ENCODE assay signal across 26 cellular contexts in the genomic region with DNA sequence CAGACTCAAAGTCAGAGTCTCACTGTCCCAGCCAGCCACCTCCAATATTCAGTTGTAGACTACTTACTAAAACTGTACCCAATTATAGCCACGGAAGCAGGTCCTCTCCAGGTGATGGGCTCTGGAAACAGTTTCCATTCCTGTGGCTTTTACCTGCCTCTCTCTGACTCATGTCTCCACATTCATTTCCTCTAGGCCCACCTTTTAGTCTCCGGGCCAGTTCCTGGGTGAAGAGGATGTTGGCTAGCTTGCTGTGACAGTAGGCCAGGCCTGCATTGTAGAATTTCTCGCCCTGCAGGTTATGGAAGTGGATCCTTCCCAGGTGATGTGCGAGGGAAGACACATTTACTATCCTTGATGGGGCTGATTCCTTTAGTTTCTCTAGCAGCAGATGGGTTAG. TPM values are rescaled to one million over a fixed set of nuclear protein-coding genes. Genes with fewer than 3 reads are reported as not detected.
DNase-seq lines count a peak whose midpoint lies in the region; ATAC-seq, FAIRE-seq and TF ChIP-seq lines count a peak whose summit lies in the region.
"Had no signal": no experiment of that assay in that cellular context is flagged by ENCODE, and none has a peak within 500 bp of the region (broad histone marks: within the 10 kb centered on the region; RNA-seq: fewer than 3 reads in every experiment).

No MANE protein-coding gene starts in this region.

- no peak overlapping the region for H3K9ac ChIP-seq in HepG2 (ENCODE audit: insufficient read depth, low read depth, low read length)
- H3K9ac ChIP-seq: BLaER1 treated with 17β-estradiol and CSF1 and Interleukin-3, amounts not matched to agents 10 nM and 100 nM had no signal

- H3K27ac Mint-ChIP-seq in activated T-cell treated with anti-CD3 and anti-CD28 coated beads, Interleukin-2, amount 50 U/mL, for 24 hours = peak overlapping the region; percentile 61
- H3K27ac Mint-ChIP-seq in activated T-helper 2 cell treated with anti-CD3 and anti-CD28 coated beads, Interferon-gamma antibody, Interleukin-2, Interleukin-4, amounts not matched to agents 10 μg/mL and 5 μg/mL and 100 μg/mL, durations not matched to agents 14 hours and 24 hours and 36 hours = peak overlapping the region; percentile 7
- H3K27ac Mint-ChIP-seq in activated T-helper 17 cell treated with anti-CD3 and anti-CD28 coated beads, Interleukin-2, amount 50 U/mL, for 72 hours = no peak overlapping the region
- H3K27ac Mint-ChIP-seq: CD4-positive, alpha-beta T cell had no signal

- no peak for ATAC-seq in activated T-helper 17 cell treated with anti-CD3 and anti-CD28 coated beads, Interleukin-2, amount 50 U/mL, for 72 hours (replicated peaks)
- no peak for ATAC-seq in HepG2

- no peaks in the 10 kb centered on the region for H3K9me3 Mint-ChIP-seq in activated T-cell treated with anti-CD3 and anti-CD28 coated beads, Interleukin-2, amount 50 U/mL, for 24 hours
- H3K9me3 Mint-ChIP-seq in activated T-helper 2 cell treated with anti-CD3 and anti-CD28 coated beads, Interferon-gamma antibody, Interleukin-2, Interleukin-4, amounts not matched to agents 10 μg/mL and 5 μg/mL and 100 μg/mL, durations not matched to agents 14 hours and 24 hours and 36 hours = no peaks in the 10 kb centered on the region
- H3K9me3 Mint-ChIP-seq in activated T-helper 17 cell treated with anti-CD3 and anti-CD28 coated beads, Interleukin-2, amount 50 U/mL, for 72 hours = no peaks in the 10 kb centered on the region
- H3K9me3 Mint-ChIP-seq: CD4-positive, alpha-beta T cell had no signal

- FAIRE-seq in HTR-8/SVneo (lab: Jason Lieb, UNC) (peak; percentile 54), HepG2 (lab: Jason Lieb, UNC) (no peak)
- FAIRE-seq: A204.1, D721Med, GM19239, H1, RCC 7860 had no signal

- TF ChIP-seq CTCF in osteoblast (IDR thresholded peaks at IDR 0.05; ENCODE audit: extremely low read depth, low read depth, low read length) (no peak), HepG2 (CRISPR knock-in tag; IDR thresholded peaks at IDR 0.05) (no peak), right atrium auricular region (IDR thresholded peaks at IDR 0.05) (no peak)

- H3K27me3 ChIP-seq in osteoblast (ENCODE audit: insufficient read depth, low read length) (no peaks in the 10 kb centered on the region), HepG2 (ENCODE audit: control insufficient read depth in 1 of 2, insufficient read depth in 2 of 2, low read length in 2 of 2) (no peaks in the 10 kb centered on the region; a peak in 1 of 5 replicates), right atrium auricular region (no peaks in the 10 kb centered on the region)
- H3K27me3 ChIP-seq: BLaER1 treated with 17β-estradiol and CSF1 and Interleukin-3, amounts not matched to agents 10 nM and 100 nM had no signal

- H3K36me3 Mint-ChIP-seq in activated T-cell treated with anti-CD3 and anti-CD28 coated beads, Interleukin-2, amount 50 U/mL, for 24 hours (ENCODE audit: low read depth) = peaks cover 95% of the 10 kb centered on the region
- H3K36me3 Mint-ChIP-seq in activated T-helper 2 cell treated with anti-CD3 and anti-CD28 coated beads, Interferon-gamma antibody, Interleukin-2, Interleukin-4, amounts not matched to agents 10 μg/mL and 5 μg/mL and 100 μg/mL, durations not matched to agents 14 hours and 24 hours and 36 hours (ENCODE audit: low read depth) = peaks cover 83% of the 10 kb centered on the region
- peaks cover 89% of the 10 kb centered on the region for H3K36me3 Mint-ChIP-seq in activated T-helper 17 cell treated with anti-CD3 and anti-CD28 coated beads, Interleukin-2, amount 50 U/mL, for 72 hours (ENCODE audit: low read depth)

- H3K4me2 ChIP-seq in osteoblast (ENCODE audit: insufficient read depth, low read length) (no peak overlapping the region), HepG2 (ENCODE audit: low read depth, low read length) (no peak overlapping the region)
- H3K4me2 ChIP-seq: BLaER1 treated with 17β-estradiol and CSF1 and Interleukin-3, amounts not matched to agents 10 nM and 100 nM had no signal

- peaks cover 58% of the 10 kb centered on the region for H3K79me2 ChIP-seq in osteoblast (ENCODE audit: insufficient read depth, low read length)
- peaks cover 31% of the 10 kb centered on the region for H3K79me2 ChIP-seq in HepG2 (ENCODE audit: insufficient read depth, low read length)

- H3K4me1 ChIP-seq in osteoblast (ENCODE audit: insufficient read depth, low read length) = peaks cover 16% of the 10 kb centered on the region
- H3K4me1 ChIP-seq in HepG2 (ENCODE audit: insufficient read depth, low read length) = peaks cover 16% of the 10 kb centered on the region
- peaks cover 0 to 9% of the 10 kb centered on the region in 2 donors for H3K4me1 ChIP-seq in right atrium auricular region

- H3K9me3 ChIP-seq in osteoblast (ENCODE audit: low read depth, low read length) (no peaks in the 10 kb centered on the region), HepG2 (ENCODE audit: low read length) (no peaks in the 10 kb centered on the region), right atrium auricular region (no peaks in the 10 kb centered on the region)
- H3K9me3 ChIP-seq: BLaER1 treated with 17β-estradiol and CSF1 and Interleukin-3, amounts not matched to agents 10 nM and 100 nM had no signal

- no TSS peak for BruUV-seq in HepG2 (replicated peaks; lab: Mats Ljungman, UMichigan)

- H4K20me1 ChIP-seq in osteoblast (ENCODE audit: insufficient read depth, low read length) (peaks cover 7% of the 10 kb centered on the region), HepG2 (ENCODE audit: insufficient read depth, low read length) (peaks cover 3% of the 10 kb centered on the region)

- intact Hi-C loops in activated T-helper 2 cell treated with anti-CD3 and anti-CD28 coated beads, Interferon-gamma antibody, Interleukin-2, Interleukin-4, amounts not matched to agents 10 μg/mL and 5 μg/mL and 100 μg/mL, durations not matched to agents 14 hours and 24 hours and 36 hours (cut with micrococcal nuclease) = loop anchor here (10.0 kb wide), 1 partner anchor 525 kb away; no protein-coding TSS in a partner anchor
- intact Hi-C loops in HepG2 (cut with micrococcal nuclease; ENCODE audit: unreplicated experiment) = no loop called here

- TF ChIP-seq EP300 in HepG2 (IDR thresholded peaks at IDR 0.05; ENCODE audit: low read depth in 2 of 2, low read length in 2 of 2) = no peak
- TF ChIP-seq EP300 in HepG2 (CRISPR knock-in tag; IDR thresholded peaks at IDR 0.05; ENCODE audit: borderline replicate concordance) = no peak

- H3K27me3 Mint-ChIP-seq in activated T-cell treated with anti-CD3 and anti-CD28 coated beads, Interleukin-2, amount 50 U/mL, for 24 hours = no peaks in the 10 kb centered on the region
- no peaks in the 10 kb centered on the region for H3K27me3 Mint-ChIP-seq in activated T-helper 2 cell treated with anti-CD3 and anti-CD28 coated beads, Interferon-gamma antibody, Interleukin-2, Interleukin-4, amounts not matched to agents 10 μg/mL and 5 μg/mL and 100 μg/mL, durations not matched to agents 14 hours and 24 hours and 36 hours (ENCODE audit: low read depth)
- no peaks in the 10 kb centered on the region for H3K27me3 Mint-ChIP-seq in activated T-helper 17 cell treated with anti-CD3 and anti-CD28 coated beads, Interleukin-2, amount 50 U/mL, for 72 hours
- H3K27me3 Mint-ChIP-seq: CD4-positive, alpha-beta T cell had no signal

- H3K27ac ChIP-seq in osteoblast (ENCODE audit: low read depth, low read length) (no peak overlapping the region), HepG2 (ENCODE audit: extremely low read length, insufficient read depth, low read length) (no peak overlapping the region), right atrium auricular region (no peak overlapping the region)
- H3K27ac ChIP-seq: BLaER1 treated with 17β-estradiol and CSF1 and Interleukin-3, amounts not matched to agents 10 nM and 100 nM had no signal

- H2AFZ ChIP-seq in osteoblast (ENCODE audit: low read length) (no peak overlapping the region), HepG2 (ENCODE audit: low read length) (no peak overlapping the region)

- H3K36me3 ChIP-seq in osteoblast (ENCODE audit: insufficient read depth, low read length) (peaks cover 58% of the 10 kb centered on the region), HepG2 (replicated peaks in 1 of 2; ENCODE audit: control insufficient read depth in 1 of 2, insufficient read depth in 2 of 2, low read length in 2 of 2) (peaks cover 20 to 72% of the 10 kb centered on the region in 2 experiments), right atrium auricular region (peaks cover 31% of the 10 kb centered on the region)

- TF ChIP-seq POLR2A in HepG2 (IDR thresholded peaks at IDR 0.05; ENCODE audit: insufficient read depth in 1 of 2, low read depth in 2 of 2, low read length in 2 of 2) = no peak

- no peak overlapping the region for H3K4me3 Mint-ChIP-seq in activated T-cell treated with anti-CD3 and anti-CD28 coated beads, Interleukin-2, amount 50 U/mL, for 24 hours
- H3K4me3 Mint-ChIP-seq in activated T-helper 2 cell treated with anti-CD3 and anti-CD28 coated beads, Interferon-gamma antibody, Interleukin-2, Interleukin-4, amounts not matched to agents 10 μg/mL and 5 μg/mL and 100 μg/mL, durations not matched to agents 14 hours and 24 hours and 36 hours (ENCODE audit: low read depth) = no peak overlapping the region
- no peak overlapping the region for H3K4me3 Mint-ChIP-seq in activated T-helper 17 cell treated with anti-CD3 and anti-CD28 coated beads, Interleukin-2, amount 50 U/mL, for 72 hours
- H3K4me3 Mint-ChIP-seq: CD4-positive, alpha-beta T cell had no signal

- H3K4me3 ChIP-seq in osteoblast (ENCODE audit: insufficient read depth, low read length) (no peak overlapping the region), HepG2 (replicated peaks in 1 of 3; ENCODE audit: insufficient read depth in 1 of 3, low read depth in 2 of 3, low read length in 3 of 3) (no peak overlapping the region), right atrium auricular region (no peak overlapping the region)
- H3K4me3 ChIP-seq: BLaER1 treated with 17β-estradiol and CSF1 and Interleukin-3, amounts not matched to agents 10 nM and 100 nM had no signal

- in situ Hi-C loops in HepG2 (cut with HindIII; ENCODE audit: extremely low pct_ligation_motif_present, low pct_unique_long_range_greater_than_20kb) = no loop called here

- TF ChIP-seq RAD21 in HepG2 (CRISPR knock-in tag; IDR thresholded peaks at IDR 0.05) = no peak

- POLR2A ChIA-PET in HepG2 (lab: Yijun Ruan, JAX) = no interaction called here

- H3K4me1 Mint-ChIP-seq in activated T-cell treated with anti-CD3 and anti-CD28 coated beads, Interleukin-2, amount 50 U/mL, for 24 hours (ENCODE audit: low read depth) = peaks cover 25% of the 10 kb centered on the region
- H3K4me1 Mint-ChIP-seq in activated T-helper 2 cell treated with anti-CD3 and anti-CD28 coated beads, Interferon-gamma antibody, Interleukin-2, Interleukin-4, amounts not matched to agents 10 μg/mL and 5 μg/mL and 100 μg/mL, durations not matched to agents 14 hours and 24 hours and 36 hours (ENCODE audit: low read depth) = peaks cover 36% of the 10 kb centered on the region
- peaks cover 11% of the 10 kb centered on the region for H3K4me1 Mint-ChIP-seq in activated T-helper 17 cell treated with anti-CD3 and anti-CD28 coated beads, Interleukin-2, amount 50 U/mL, for 72 hours

- WGBS in HepG2 (ENCODE audit: low lambda C conversion rate) = 97% methylated on average over 4 of the region's 4 CpGs

- no peak for DNase-seq in activated T-cell treated with anti-CD3 and anti-CD28 coated beads, Interleukin-2, amount 50 U/mL, for 24 hours
- no peak for DNase-seq in activated T-cell treated with anti-CD3 and anti-CD28 coated beads, Interleukin-2, amount 50 U/mL, for 48 hours
- DNase-seq in HTR-8/SVneo (ENCODE audit: insufficient read length, low spot score) (no peak), osteoblast (ENCODE audit: insufficient read length, low spot score, missing footprints) (peak; percentile 3), HepG2 (ENCODE audit: low spot score) (no peak), right atrium auricular region (ENCODE audit: low spot score) (no peak)
- no peak for DNase-seq in activated T-helper 2 cell treated with anti-CD3 and anti-CD28 coated beads, Interferon-gamma antibody, Interleukin-2, Interleukin-4, amounts not matched to agents 10 μg/mL and 5 μg/mL and 100 μg/mL, durations not matched to agents 14 hours and 24 hours and 36 hours (ENCODE audit: low spot score)
- DNase-seq: AML-193; CD4-positive, alpha-beta T cell; HCEC 1CT; Karpas-422; NCI-H1092 treated with DMSO at 0.1 percent for 48 hours; NCI-H1436; NCI-H187; NCI-H2081 treated with DMSO at 0.1 percent for 48 hours; NCI-H2171; NCI-H226; NCI-H510A treated with DMSO at 0.1 percent for 48 hours; NCI-H748 treated with DMSO at 0.1 percent for 48 hours had no signal

- CTCF ChIA-PET in HepG2 (lab: Yijun Ruan, JAX; ENCODE audit: low intra/inter-chr PET ratio, low total read pairs) = no interaction called here

RNA-seq across cellular contexts. Expression of a gene that starts 5.6 kb away (rescaled TPM):
- 78.4 and 82.9 TPM in 2 replicates for total RNA-seq in activated T-helper 2 cell treated with anti-CD3 and anti-CD28 coated beads, Interferon-gamma antibody, Interleukin-2, Interleukin-4, amounts not matched to agents 10 μg/mL and 5 μg/mL and 100 μg/mL, durations not matched to agents 14 hours and 24 hours and 36 hours
- total RNA-seq in osteoblast = 138 and 143 TPM in 2 replicates
- 10 to 100 TPM; 40.3 to 44.6 TPM for total RNA-seq in activated T-helper 17 cell treated with anti-CD3 and anti-CD28 coated beads, Interleukin-2, amount 50 U/mL, for 72 hours
- total RNA-seq in HepG2 (2016; rRNA removed; fragmentation: Illumina TruSeq; extraction: Trizol) = 51.5 and 106 TPM in 2 replicates
- 50.9 and 57.5 TPM in 2 replicates for total RNA-seq in HepG2 (2016; cell fraction: cytosol; rRNA removed; fragmentation: Illumina TruSeq; extraction: Trizol; ENCODE audit: low read depth)
- total RNA-seq in HepG2 (2016; cell fraction: insoluble cytoplasmic fraction; rRNA removed; fragmentation: Illumina TruSeq; extraction: Trizol) = 46.6 and 104 TPM in 2 replicates
- total RNA-seq in HepG2 (2016; cell fraction: membrane; rRNA removed; fragmentation: Illumina TruSeq; extraction: Trizol) = 32.4 and 37.5 TPM in 2 replicates
- total RNA-seq in HepG2 (2016; cell fraction: nucleus; rRNA removed; fragmentation: Illumina TruSeq; extraction: Trizol) = 91.5 and 107 TPM in 2 replicates
- polyA plus RNA-seq in HepG2 (2011; rRNA removed) = 131 and 167 TPM in 2 replicates
- polyA plus RNA-seq in HepG2 (2011; cell fraction: cytosol; rRNA removed) = 69.3 and 131 TPM in 2 replicates
- polyA plus RNA-seq in HepG2 (2011; cell fraction: nucleus; rRNA removed) = 180 and 230 TPM in 2 replicates
- 88.1 and 114 TPM in 2 replicates for polyA plus RNA-seq in HepG2 (2012)
- polyA plus RNA-seq in HepG2 (2016; cell fraction: cytosol; fragmentation: Illumina TruSeq; extraction: Trizol; ENCODE audit: low read depth) = 4.9 TPM in 2 replicates
- 39.8 and 43.7 TPM in 2 replicates for polyA plus RNA-seq in HepG2 (2016; cell fraction: insoluble cytoplasmic fraction; fragmentation: Illumina TruSeq; extraction: Trizol; ENCODE audit: low read depth)
- 10.9 and 12.8 TPM in 2 replicates for polyA plus RNA-seq in HepG2 (2016; cell fraction: membrane; fragmentation: Illumina TruSeq; extraction: Trizol; ENCODE audit: low read depth)
- polyA plus RNA-seq in HepG2 (2016; cell fraction: nucleus; fragmentation: Illumina TruSeq; extraction: Trizol; ENCODE audit: insufficient read depth, low read depth) = 134 and 137 TPM in 2 replicates
- 150 and 285 TPM in 2 replicates for polyA minus RNA-seq in HepG2 (2011; rRNA and poly(A)+ RNA removed; ENCODE audit: low replicate concordance)
- 65.1 and 97.4 TPM in 2 replicates for polyA minus RNA-seq in HepG2 (2011; cell fraction: cytosol; rRNA and poly(A)+ RNA removed)
- 82.8 and 127 TPM in 2 replicates for polyA minus RNA-seq in HepG2 (2011; cell fraction: nucleus; rRNA and poly(A)+ RNA removed)
- total RNA-seq in right atrium auricular region = 10 to 100 TPM; 20.8 to 24.0 TPM

RNA-seq across cellular contexts. Expression of a gene that starts 11.7 kb away (rescaled TPM):
- total RNA-seq in activated T-helper 2 cell treated with anti-CD3 and anti-CD28 coated beads, Interferon-gamma antibody, Interleukin-2, Interleukin-4, amounts not matched to agents 10 μg/mL and 5 μg/mL and 100 μg/mL, durations not matched to agents 14 hours and 24 hours and 36 hours = not detected in 2 replicates
- 0.29 TPM in 1 of 2 replicates, not detected in the other for total RNA-seq in osteoblast
- not detected for total RNA-seq in activated T-helper 17 cell treated with anti-CD3 and anti-CD28 coated beads, Interleukin-2, amount 50 U/mL, for 72 hours
- total RNA-seq in HepG2 (2016; rRNA removed; fragmentation: Illumina TruSeq; extraction: Trizol) = 1.4 and 1.6 TPM in 2 replicates
- total RNA-seq in HepG2 (2016; cell fraction: cytosol; rRNA removed; fragmentation: Illumina TruSeq; extraction: Trizol; ENCODE audit: low read depth) = 0.97 and 1.7 TPM in 2 replicates
- total RNA-seq in HepG2 (2016; cell fraction: insoluble cytoplasmic fraction; rRNA removed; fragmentation: Illumina TruSeq; extraction: Trizol) = 1.2 and 1.4 TPM in 2 replicates
- 1.3 and 1.9 TPM in 2 replicates for total RNA-seq in HepG2 (2016; cell fraction: membrane; rRNA removed; fragmentation: Illumina TruSeq; extraction: Trizol)
- total RNA-seq in HepG2 (2016; cell fraction: nucleus; rRNA removed; fragmentation: Illumina TruSeq; extraction: Trizol) = 1.3 and 1.6 TPM in 2 replicates
- 2.1 and 2.6 TPM in 2 replicates for polyA plus RNA-seq in HepG2 (2011; rRNA removed)
- 1.8 and 2.9 TPM in 2 replicates for polyA plus RNA-seq in HepG2 (2011; cell fraction: cytosol; rRNA removed)
- 0.59 and 0.80 TPM in 2 replicates for polyA plus RNA-seq in HepG2 (2011; cell fraction: nucleus; rRNA removed)
- 3.1 and 3.8 TPM in 2 replicates for polyA plus RNA-seq in HepG2 (2012)
- polyA plus RNA-seq in HepG2 (2016; cell fraction: cytosol; fragmentation: Illumina TruSeq; extraction: Trizol; ENCODE audit: low read depth) = 1.7 and 2.0 TPM in 2 replicates
- polyA plus RNA-seq in HepG2 (2016; cell fraction: insoluble cytoplasmic fraction; fragmentation: Illumina TruSeq; extraction: Trizol; ENCODE audit: low read depth) = 1.0 and 1.3 TPM in 2 replicates
- polyA plus RNA-seq in HepG2 (2016; cell fraction: membrane; fragmentation: Illumina TruSeq; extraction: Trizol; ENCODE audit: low read depth) = 1.6 and 2.3 TPM in 2 replicates
- polyA plus RNA-seq in HepG2 (2016; cell fraction: nucleus; fragmentation: Illumina TruSeq; extraction: Trizol; ENCODE audit: insufficient read depth, low read depth) = 1.5 and 1.8 TPM in 2 replicates
- 0.07 and 3.1 TPM in 2 replicates for polyA minus RNA-seq in HepG2 (2011; rRNA and poly(A)+ RNA removed; ENCODE audit: low replicate concordance)
- polyA minus RNA-seq in HepG2 (2011; cell fraction: cytosol; rRNA and poly(A)+ RNA removed) = 0.49 TPM in 1 of 2 replicates, not detected in the other
- 1.0 and 1.4 TPM in 2 replicates for polyA minus RNA-seq in HepG2 (2011; cell fraction: nucleus; rRNA and poly(A)+ RNA removed)
- total RNA-seq in right atrium auricular region = not detected
- total RNA-seq: CD4-positive, alpha-beta T cell had no signal

RNA-seq across cellular contexts. Expression of a gene that starts 15.6 kb away (rescaled TPM):
- total RNA-seq in activated T-helper 2 cell treated with anti-CD3 and anti-CD28 coated beads, Interferon-gamma antibody, Interleukin-2, Interleukin-4, amounts not matched to agents 10 μg/mL and 5 μg/mL and 100 μg/mL, durations not matched to agents 14 hours and 24 hours and 36 hours = 73.7 and 75.4 TPM in 2 replicates
- 64.1 and 66.6 TPM in 2 replicates for total RNA-seq in osteoblast
- total RNA-seq in activated T-helper 17 cell treated with anti-CD3 and anti-CD28 coated beads, Interleukin-2, amount 50 U/mL, for 72 hours = 10 to 100 TPM; 29.3 to 68.1 TPM
- total RNA-seq in HepG2 (2016; rRNA removed; fragmentation: Illumina TruSeq; extraction: Trizol) = 93.4 and 103 TPM in 2 replicates
- 490 and 499 TPM in 2 replicates for total RNA-seq in HepG2 (2016; cell fraction: cytosol; rRNA removed; fragmentation: Illumina TruSeq; extraction: Trizol; ENCODE audit: low read depth)
- total RNA-seq in HepG2 (2016; cell fraction: insoluble cytoplasmic fraction; rRNA removed; fragmentation: Illumina TruSeq; extraction: Trizol) = 82.3 and 101 TPM in 2 replicates
- 431 and 454 TPM in 2 replicates for total RNA-seq in HepG2 (2016; cell fraction: membrane; rRNA removed; fragmentation: Illumina TruSeq; extraction: Trizol)
- 33.3 and 43.2 TPM in 2 replicates for total RNA-seq in HepG2 (2016; cell fraction: nucleus; rRNA removed; fragmentation: Illumina TruSeq; extraction: Trizol)
- 26.1 and 39.0 TPM in 2 replicates for polyA plus RNA-seq in HepG2 (2011; rRNA removed)
- 20.7 and 27.3 TPM in 2 replicates for polyA plus RNA-seq in HepG2 (2011; cell fraction: cytosol; rRNA removed)
- 9.5 and 12.2 TPM in 2 replicates for polyA plus RNA-seq in HepG2 (2011; cell fraction: nucleus; rRNA removed)
- polyA plus RNA-seq in HepG2 (2012) = 31.1 and 40.8 TPM in 2 replicates
- 700 and 745 TPM in 2 replicates for polyA plus RNA-seq in HepG2 (2016; cell fraction: cytosol; fragmentation: Illumina TruSeq; extraction: Trizol; ENCODE audit: low read depth)
- 92.1 and 96.4 TPM in 2 replicates for polyA plus RNA-seq in HepG2 (2016; cell fraction: insoluble cytoplasmic fraction; fragmentation: Illumina TruSeq; extraction: Trizol; ENCODE audit: low read depth)
- polyA plus RNA-seq in HepG2 (2016; cell fraction: membrane; fragmentation: Illumina TruSeq; extraction: Trizol; ENCODE audit: low read depth) = 412 and 438 TPM in 2 replicates
- 62.6 and 62.8 TPM in 2 replicates for polyA plus RNA-seq in HepG2 (2016; cell fraction: nucleus; fragmentation: Illumina TruSeq; extraction: Trizol; ENCODE audit: insufficient read depth, low read depth)
- 16.7 and 35.8 TPM in 2 replicates for polyA minus RNA-seq in HepG2 (2011; rRNA and poly(A)+ RNA removed; ENCODE audit: low replicate concordance)
- polyA minus RNA-seq in HepG2 (2011; cell fraction: cytosol; rRNA and poly(A)+ RNA removed) = 17.1 and 22.0 TPM in 2 replicates
- 25.4 and 25.8 TPM in 2 replicates for polyA minus RNA-seq in HepG2 (2011; cell fraction: nucleus; rRNA and poly(A)+ RNA removed)
- total RNA-seq in right atrium auricular region = 10 to 100 TPM; 59.7 to 61.0 TPM
